In genomic region chr4:73055241-73055897, GRCh38 we compare ENCODE assay signal across 12 cellular contexts.
DNase-seq lines count a peak whose midpoint lies in the region; ATAC-seq, FAIRE-seq and TF ChIP-seq lines count a peak whose summit lies in the region.
"Had no signal": no experiment of that assay in that cellular context is flagged by ENCODE, and none has a peak within 500 bp of the region (broad histone marks: within the 10 kb centered on the region; RNA-seq: fewer than 3 reads in every experiment).

No MANE protein-coding gene starts in this region.

- DNase-seq in GM18507 (ENCODE audit: extremely low spot score, insufficient read length, low read depth) (no peak), head of caudate nucleus (no peak), NCI-H1694 treated with DMSO at 0.1 percent for 48 hours (lab: John Stamatoyannopoulos, UW) (no peak), amniotic stem cell (lab: John Stamatoyannopoulos, UW) (no peak), HEK293T (ENCODE audit: extremely low spot score) (no peak)
- DNase-seq: NCI-H2081 treated with DMSO at 0.1 percent for 48 hours, small intestine had no signal

- CTCF ChIA-PET in HEK293T (lab: Yijun Ruan, JAX) = no interaction called here

- ATAC-seq in GM21367 (IDR thresholded peaks at IDR 0.05; ENCODE audit: unreplicated experiment) (peak; percentile 95), HG03108 (IDR thresholded peaks at IDR 0.05; ENCODE audit: unreplicated experiment) (peak; percentile 82)

- intact Hi-C loops in head of caudate nucleus (cut with DNase I) = no loop called here

- H3K27ac ChIP-seq in cingulate gyrus (ENCODE audit: low read depth, low read length) = peak overlapping the region; percentile 57
- H3K27ac ChIP-seq: epithelial cell of prostate, thoracic aorta had no signal

- FAIRE-seq in GM18507 (lab: Jason Lieb, UNC) = peak; percentile 46
- FAIRE-seq: small intestine had no signal

- POLR2A ChIA-PET in HEK293T (lab: Yijun Ruan, JAX) = no interaction called here

TF ChIP-seq in HEK293T, 16 proteins besides CTCF, POLR2A, EP300 and RAD21:
- no peak for TF ChIP-seq FOXK2 (IDR thresholded peaks at IDR 0.05)
- TF ChIP-seq L3MBTL2 (conservative IDR thresholded peaks at IDR 0.05) = no peak
- TF ChIP-seq HDGF (IDR thresholded peaks at IDR 0.05; ENCODE audit: borderline replicate concordance) = no peak
- no peak for TF ChIP-seq TARDBP (IDR thresholded peaks at IDR 0.05)
- TF ChIP-seq FOXA1 (IDR thresholded peaks at IDR 0.05) = no peak
- no peak for TF ChIP-seq NFRKB (IDR thresholded peaks at IDR 0.05)
- no peak for TF ChIP-seq ARNT (IDR thresholded peaks at IDR 0.05)
- TF ChIP-seq ZNF384 (IDR thresholded peaks at IDR 0.05) = no peak
- TF ChIP-seq CTBP1 (IDR thresholded peaks at IDR 0.05; ENCODE audit: borderline replicate concordance) = no peak
- no peak for TF ChIP-seq PKNOX1 (IDR thresholded peaks at IDR 0.05)
- TF ChIP-seq SUZ12 (IDR thresholded peaks at IDR 0.05) = no peak
- no peak for TF ChIP-seq FOXM1 (IDR thresholded peaks at IDR 0.05; ENCODE audit: borderline replicate concordance)
- no peak for TF ChIP-seq BHLHE40 (IDR thresholded peaks at IDR 0.05; ENCODE audit: borderline replicate concordance)
- TF ChIP-seq LEF1 (IDR thresholded peaks at IDR 0.05; ENCODE audit: borderline replicate concordance) = no peak
- TF ChIP-seq ELF4 (IDR thresholded peaks at IDR 0.05) = no peak
- TF ChIP-seq SP1 (IDR thresholded peaks at IDR 0.05) = no peak
